ENCODE assay signal across 25 cellular contexts in genomic region chr1:107741242-107741641, GRCh38.
DNase-seq lines count a peak whose midpoint lies in the region; ATAC-seq and TF ChIP-seq lines count a peak whose summit lies in the region.
"Had no signal": no experiment of that assay in that cellular context is flagged by ENCODE, and none has a peak within 500 bp of the region (broad histone marks: within the 10 kb centered on the region; RNA-seq: fewer than 3 reads in every experiment).

No MANE protein-coding gene starts in this region.

- H2BK20ac ChIP-seq in H9 (ENCODE audit: low read depth, low read length, poor library complexity, severe bottlenecking), result no peak overlapping the region

- no peaks in the 10 kb centered on the region for H3K79me1 ChIP-seq in H9 (ENCODE audit: insufficient read depth, low read depth, low read length, poor library complexity, severe bottlenecking)

- no peak overlapping the region for H4K8ac ChIP-seq in H9 (replicated peaks; ENCODE audit: insufficient read length, low read depth, low read length)

- H3K36me3 ChIP-seq in esophagus squamous epithelium, result no peaks in the 10 kb centered on the region
- no peaks in the 10 kb centered on the region for H3K36me3 ChIP-seq in mucosa of descending colon (ENCODE audit: low read depth)
- H3K36me3 ChIP-seq in MG63, result no peaks in the 10 kb centered on the region

- no peak overlapping the region for H2BK5ac ChIP-seq in H9 (ENCODE audit: insufficient read length, low read length)

- no peak overlapping the region for H3K4me2 ChIP-seq in H9 (ENCODE audit: insufficient read depth, insufficient read length, low read length)
- H3K4me2 ChIP-seq: PC-9 had no signal

- H3K27ac ChIP-seq in 22Rv1, result peak overlapping the region; percentile 93; the same call in 1 of the 2 replicates
- H3K27ac ChIP-seq in H9 (ENCODE audit: insufficient read length, low read depth, low read length), result no peak overlapping the region
- peak overlapping the region in 3 of 4 donors; percentile 4 to 44 (median 19) for H3K27ac ChIP-seq in esophagus squamous epithelium
- H3K27ac ChIP-seq: PC-9, SK-N-MC had no signal

- no peak overlapping the region for H4K91ac ChIP-seq in H9 (ENCODE audit: insufficient read length, low read depth, low read length)

- no peak overlapping the region for H3K4me3 Mint-ChIP-seq in H9
- no peak overlapping the region for H3K4me3 Mint-ChIP-seq in natural killer cell treated with Interleukin-12 subunit alpha and Interleukin-12 subunit beta and Interleukin-15 and Interleukin-18, amount 100 ng/mL, for 72 hours
- H3K4me3 Mint-ChIP-seq in activated naive CD8-positive, alpha-beta T cell treated with anti-CD3 and anti-CD28 coated beads for 36 hours, result no peak overlapping the region
- H3K4me3 Mint-ChIP-seq: CD4-positive, alpha-beta T cell; HFFc6 had no signal

- no peaks in the 10 kb centered on the region for H3K79me2 ChIP-seq in H9 (ENCODE audit: insufficient read depth, low read length)

- ATAC-seq in natural killer cell treated with Interleukin-12 subunit alpha and Interleukin-12 subunit beta and Interleukin-15 and Interleukin-18, amount 100 ng/mL, for 72 hours, result no peak
- no peak for ATAC-seq in mucosa of descending colon
- ATAC-seq: K562 had no signal

- no peak overlapping the region for H3T11ph ChIP-seq in H9 (ENCODE audit: low read length)

- no peaks in the 10 kb centered on the region for H4K20me1 ChIP-seq in H9 (ENCODE audit: control insufficient read depth, insufficient read depth, insufficient read length)

- H3K9me3 ChIP-seq in H9 (ENCODE audit: control insufficient read depth, low read depth, low read length) (no peaks in the 10 kb centered on the region), esophagus squamous epithelium (no peaks in the 10 kb centered on the region), mucosa of descending colon (no peaks in the 10 kb centered on the region), MG63 (no peaks in the 10 kb centered on the region)

- no peak overlapping the region for H2AFZ ChIP-seq in H9 (ENCODE audit: low read length)
- H2AFZ ChIP-seq: PC-9 had no signal

- no peak overlapping the region for H4K5ac ChIP-seq in H9 (ENCODE audit: insufficient read length, low read depth, low read length)

- no peak overlapping the region for H3K4me3 ChIP-seq in esophagus squamous epithelium
- H3K4me3 ChIP-seq in mucosa of descending colon, result no peak overlapping the region
- H3K4me3 ChIP-seq in MG63, result no peak overlapping the region
- H3K4me3 ChIP-seq: K562, PC-9, SK-N-MC had no signal

- H3K23ac ChIP-seq in H9 (ENCODE audit: insufficient read length, low read depth, low read length), result no peak overlapping the region

- H3K27ac Mint-ChIP-seq in H9, result peak overlapping the region in 1 of 3 experiments; percentile 74; a peak in 2 of 7 replicates
- peak overlapping the region; percentile 9 to 76 for H3K27ac Mint-ChIP-seq in natural killer cell treated with Interleukin-12 subunit alpha and Interleukin-12 subunit beta and Interleukin-15 and Interleukin-18, amount 100 ng/mL, for 72 hours
- H3K27ac Mint-ChIP-seq in activated naive CD8-positive, alpha-beta T cell treated with anti-CD3 and anti-CD28 coated beads for 36 hours, result no peak overlapping the region
- H3K27ac Mint-ChIP-seq: CD4-positive, alpha-beta T cell; HFFc6 had no signal

- no peak overlapping the region for H3K56ac ChIP-seq in H9 (ENCODE audit: insufficient read length, low read depth, low read length)

- 0 out of 2 replicates have a peak, but pooled peaks cover 3% of the 10 kb centered on the region for H3K4me1 ChIP-seq in H9 (ENCODE audit: insufficient read depth, low read length)
- peaks cover 16 to 57% (median 23%) of the 10 kb centered on the region in 3 donors for H3K4me1 ChIP-seq in esophagus squamous epithelium
- H3K4me1 ChIP-seq in mucosa of descending colon (ENCODE audit: low read depth), result peaks cover 6% of the 10 kb centered on the region

- H3K36me3 Mint-ChIP-seq in H9 (ENCODE audit: insufficient read depth in 1 of 3, low read depth in 3 of 3), result no peaks in the 10 kb centered on the region; a peak in 1 of 7 replicates
- H3K36me3 Mint-ChIP-seq in natural killer cell treated with Interleukin-12 subunit alpha and Interleukin-12 subunit beta and Interleukin-15 and Interleukin-18, amount 100 ng/mL, for 72 hours, result no peaks in the 10 kb centered on the region
- H3K36me3 Mint-ChIP-seq in activated naive CD8-positive, alpha-beta T cell treated with anti-CD3 and anti-CD28 coated beads for 36 hours, result peaks cover 11% of the 10 kb centered on the region

- H2BK15ac ChIP-seq in H9 (ENCODE audit: low read depth, low read length), result no peak overlapping the region

- H3K9ac ChIP-seq in H9 (ENCODE audit: extremely low read depth, insufficient read length, low read length), result no peak overlapping the region

- WGBS in H9 (ENCODE audit: extremely low coverage, insufficient read length, low lambda C conversion rate), result no CpG with 5 or more reads among the region's 4 CpGs
- 57 to 70% methylated on average over 4 of the region's 4 CpGs for WGBS in esophagus squamous epithelium, 2 donors

- H3K9me3 Mint-ChIP-seq in H9, result no peaks in the 10 kb centered on the region
- no peaks in the 10 kb centered on the region for H3K9me3 Mint-ChIP-seq in natural killer cell treated with Interleukin-12 subunit alpha and Interleukin-12 subunit beta and Interleukin-15 and Interleukin-18, amount 100 ng/mL, for 72 hours
- H3K9me3 Mint-ChIP-seq in activated naive CD8-positive, alpha-beta T cell treated with anti-CD3 and anti-CD28 coated beads for 36 hours, result no peaks in the 10 kb centered on the region
- H3K9me3 Mint-ChIP-seq: CD4-positive, alpha-beta T cell; HFFc6 had no signal

- H3K4ac ChIP-seq in H9 (ENCODE audit: low read depth, low read length), result no peak overlapping the region

- H3K4me1 Mint-ChIP-seq in H9, result peaks cover 16% of the 10 kb centered on the region in 2 experiments
- H3K4me1 Mint-ChIP-seq in natural killer cell treated with Interleukin-12 subunit alpha and Interleukin-12 subunit beta and Interleukin-15 and Interleukin-18, amount 100 ng/mL, for 72 hours (ENCODE audit: low read depth in 2 of 2), result peaks cover 24 to 29% of the 10 kb centered on the region in 2 donors
- peaks cover 2% of the 10 kb centered on the region for H3K4me1 Mint-ChIP-seq in activated naive CD8-positive, alpha-beta T cell treated with anti-CD3 and anti-CD28 coated beads for 36 hours

- H2BK12ac ChIP-seq in H9 (ENCODE audit: insufficient read length, low read depth, low read length), result no peak overlapping the region

- TF ChIP-seq CTCF in 22Rv1 (IDR thresholded peaks at IDR 0.05), result no peak
- TF ChIP-seq CTCF in H9 (conservative IDR thresholded peaks at IDR 0.05), result no peak
- no peak for TF ChIP-seq CTCF in esophagus squamous epithelium (IDR thresholded peaks at IDR 0.05)
- TF ChIP-seq CTCF in mucosa of descending colon (IDR thresholded peaks at IDR 0.05), result no peak

- H3K14ac ChIP-seq in H9 (ENCODE audit: insufficient read depth, low read length), result no peak overlapping the region

- intact Hi-C loops in esophagus squamous epithelium (cut with DNase I), result no loop called here
- intact Hi-C loops in mucosa of descending colon (cut with DNase I, micrococcal nuclease), result loop anchor here in 1 of 2 donors (10.0 kb wide), 1 partner anchor 206 kb away; no protein-coding TSS in a partner anchor

- H3K23me2 ChIP-seq in H9 (ENCODE audit: insufficient read length, low read depth, low read length, poor library complexity, severe bottlenecking), result no peaks in the 10 kb centered on the region

- no peak for TF ChIP-seq POLR2A in esophagus squamous epithelium (IDR thresholded peaks at IDR 0.05)

- no peaks in the 10 kb centered on the region for H3K27me3 ChIP-seq in H9 (ENCODE audit: insufficient read depth, low read length)
- no peaks in the 10 kb centered on the region for H3K27me3 ChIP-seq in esophagus squamous epithelium
- H3K27me3 ChIP-seq in MG63, result no peaks in the 10 kb centered on the region

- H2AK5ac ChIP-seq in H9 (ENCODE audit: insufficient read length, low read length), result no peak overlapping the region

- H3K27me3 Mint-ChIP-seq in H9 (ENCODE audit: low read depth), result no peaks in the 10 kb centered on the region
- no peaks in the 10 kb centered on the region for H3K27me3 Mint-ChIP-seq in natural killer cell treated with Interleukin-12 subunit alpha and Interleukin-12 subunit beta and Interleukin-15 and Interleukin-18, amount 100 ng/mL, for 72 hours
- no peaks in the 10 kb centered on the region for H3K27me3 Mint-ChIP-seq in activated naive CD8-positive, alpha-beta T cell treated with anti-CD3 and anti-CD28 coated beads for 36 hours
- H3K27me3 Mint-ChIP-seq: CD4-positive, alpha-beta T cell had no signal

- no peak overlapping the region for H2BK120ac ChIP-seq in H9 (ENCODE audit: low read depth, low read length, poor library complexity, severe bottlenecking)

- peak overlapping the region; percentile 60 for H3K18ac ChIP-seq in H9 (ENCODE audit: insufficient read length, low read depth, low read length)

- DNase-seq in H9 (no peak), esophagus squamous epithelium (lab: John Stamatoyannopoulos, UW) (no peak), mucosa of descending colon (no peak), MG63 (no peak)
- DNase-seq in natural killer cell treated with Interleukin-12 subunit alpha and Interleukin-12 subunit beta and Interleukin-15 and Interleukin-18, amount 100 ng/mL, for 72 hours (ENCODE audit: low spot score), result no peak
- no peak for DNase-seq in stimulated activated CD4-positive, alpha-beta T cell treated with anti-CD3 and anti-CD28 coated beads, Interleukin-2, amount 100 ng/mL, for 48 hours
- no peak for DNase-seq in activated naive CD8-positive, alpha-beta T cell treated with anti-CD3 and anti-CD28 coated beads for 36 hours
- DNase-seq: CD4-positive, alpha-beta T cell; COR-L47; DMS79; H7; HFFc6; MM.1S; NCI-H1048; NCI-H1436 treated with DMSO at 0.1 percent for 48 hours; NCI-H2029 treated with DMSO at 0.1 percent for 48 hours; NCI-H226; NCI-H510A treated with DMSO at 0.1 percent for 48 hours; NCI-H748 treated with DMSO at 0.1 percent for 48 hours; PC-9; RPMI8226; SHP77 treated with DMSO at 0.1 percent for 48 hours had no signal
